ENCODE assay signal across 8 cellular contexts in genomic region chr19:677201-677600, GRCh38. TPM values are rescaled to one million over a fixed set of nuclear protein-coding genes. Genes with fewer than 3 reads are reported as not detected.
DNase-seq lines count a peak whose midpoint lies in the region; ATAC-seq, FAIRE-seq and TF ChIP-seq lines count a peak whose summit lies in the region.

No MANE protein-coding gene starts in this region.

- H3K27me3 ChIP-seq in K562 (ENCODE audit: control insufficient read depth in 2 of 2, insufficient read depth in 2 of 2, low read length in 2 of 2) = no peaks in the 10 kb centered on the region; a peak in 1 of 5 replicates
- H3K27me3 ChIP-seq in tibial artery = no peaks in the 10 kb centered on the region

- POLR2A ChIA-PET in K562 (lab: Yijun Ruan, JAX) = interaction anchor here (0.6 to 0.9 kb wide), 2 partner anchors 10 to 11 kb away, joined by 3 read pairs; no protein-coding TSS in a partner anchor

- intact Hi-C loops in K562 (cut with micrococcal nuclease) (no loop called here), tibial artery (cut with DNase I; ENCODE audit: low total_unique reads) (no loop called here)

- H3K4me1 ChIP-seq in K562 (replicated peaks in 1 of 2; ENCODE audit: control insufficient read depth in 2 of 2, insufficient read depth in 2 of 2, low read length in 2 of 2) = peaks cover 5 to 76% of the 10 kb centered on the region in 2 experiments
- peaks cover 12 to 51% (median 31%) of the 10 kb centered on the region in 4 donors for H3K4me1 ChIP-seq in tibial artery

- H4K20me1 ChIP-seq in K562 (replicated peaks; ENCODE audit: control insufficient read depth, insufficient read depth, low read length) = no peaks in the 10 kb centered on the region

- ATAC-seq in K562 = no peak
- no peak for ATAC-seq in activated CD4-positive, CD25-positive, alpha-beta regulatory T cell treated with anti-CD3 and anti-CD28 coated beads, Interleukin-2, amount 50 U/mL, for 24 hours
- no peak for ATAC-seq in HG03039 (IDR thresholded peaks at IDR 0.05; ENCODE audit: unreplicated experiment)

- no TSS peak for BruUV-seq in K562 (replicated peaks; lab: Mats Ljungman, UMichigan)

- no peaks in the 10 kb centered on the region for H3K36me3 ChIP-seq in K562 (ENCODE audit: control insufficient read depth, insufficient read depth, low read length)
- H3K36me3 ChIP-seq in tibial artery = peaks cover 0 to 5% (median 0%) of the 10 kb centered on the region in 3 donors

- peak; percentile 66 for FAIRE-seq in HTR-8/SVneo (lab: Jason Lieb, UNC)
- no peak for FAIRE-seq in K562 (lab: Jason Lieb, UNC)

- H3K9me3 ChIP-seq in K562 (replicated peaks; ENCODE audit: control insufficient read depth, insufficient read depth, low read depth, low read length) (no peaks in the 10 kb centered on the region), tibial artery (no peaks in the 10 kb centered on the region)

- TF ChIP-seq EP300 in K562 (IDR thresholded peaks at IDR 0.05; ENCODE audit: low read length) = no peak

- H2AFZ ChIP-seq in K562 (ENCODE audit: low read depth, low read length) = no peak overlapping the region

- H3K27ac ChIP-seq in K562 (ENCODE audit: extremely low read depth, low read depth, low read length) = no peak overlapping the region
- peak overlapping the region; percentile 83 to 97 for H3K27ac ChIP-seq in tibial artery

- TF ChIP-seq CTCF in K562 (IDR thresholded peaks at IDR 0.05 in 2 of 3, conservative IDR thresholded peaks at IDR 0.05 in 1 of 3; ENCODE audit: insufficient read depth in 2 of 3, low read depth in 1 of 3, low read length in 3 of 3) = no peak
- no peak for TF ChIP-seq CTCF in tibial artery (IDR thresholded peaks at IDR 0.05)

- H3K9me1 ChIP-seq in K562 (ENCODE audit: control insufficient read depth, insufficient read depth, low read length) = peaks cover 8% of the 10 kb centered on the region

- peak; percentile 85 for DNase-seq in HTR-8/SVneo (ENCODE audit: insufficient read length, low spot score)
- DNase-seq in K562 (ENCODE audit: extremely low read depth in 1 of 4, low spot score in 3 of 4) = no peak
- DNase-seq in kidney tubule cell (ENCODE audit: low spot score) = peak; percentile 95
- DNase-seq in tibial artery = peak; percentile 82 to 95
- DNase-seq in middle frontal gyrus (ENCODE audit: extremely low spot score, low spot score) = no peak
- DNase-seq in SK-N-DZ (ENCODE audit: low spot score) = no peak

- no peak for TF ChIP-seq RAD21 in K562 (CRISPR knock-in tag; conservative IDR thresholded peaks at IDR 0.05 in 1 of 2, IDR thresholded peaks at IDR 0.05 in 1 of 2)

- 52% methylated on average over 11 of the region's 15 CpGs for WGBS in K562 (ENCODE audit: insufficient coverage, low coverage, missing lambda C conversion rate)

- peaks cover 8% of the 10 kb centered on the region for H3K79me2 ChIP-seq in K562 (ENCODE audit: control insufficient read depth, insufficient read depth, low read length)

- no peak overlapping the region for H3K4me2 ChIP-seq in K562 (ENCODE audit: insufficient read depth, low read length)

- no peak overlapping the region; a peak in 1 of 4 replicates for H3K9ac ChIP-seq in K562 (ENCODE audit: insufficient read depth in 1 of 2, low read depth in 2 of 2, low read length in 2 of 2)

- CTCF ChIA-PET in K562 (lab: Yijun Ruan, JAX; ENCODE audit: low intra/inter-chr PET ratio) = no interaction called here

- in situ Hi-C loops in K562 (cut with MboI) = no loop called here

- no peak overlapping the region for H3K4me3 ChIP-seq in K562
- H3K4me3 ChIP-seq in tibial artery = peak overlapping the region; percentile 61 to 83

- TF ChIP-seq POLR2A in K562 (conservative IDR thresholded peaks at IDR 0.05) = no peak

RNA-seq across cellular contexts. Expression of gene FSTL3, which starts 1.0 kb away (rescaled TPM):
- 3.0 and 7.7 TPM in 2 replicates for total RNA-seq in K562 (2011; cell fraction: chromatin; rRNA removed; ENCODE audit: low replicate concordance)
- total RNA-seq in K562 (2011; cell fraction: nucleolus; rRNA removed) = 9.3 and 12.7 TPM in 2 replicates
- 5.3 and 7.4 TPM in 2 replicates for total RNA-seq in K562 (2011; cell fraction: nucleoplasm; rRNA removed)
- total RNA-seq in K562 (2014; rRNA removed) = 5.3 and 7.8 TPM in 2 replicates
- 1.3 and 2.0 TPM in 2 replicates for total RNA-seq in K562 (2014; rRNA removed; fragmentation: Illumina TruSeq; extraction: Trizol)
- total RNA-seq in K562 (2015; rRNA removed; fragmentation: Illumina TruSeq; extraction: Trizol) = 4.5 and 4.6 TPM in 2 replicates
- total RNA-seq in K562 (2021) = 5.7 and 6.6 TPM in 2 replicates
- polyA plus RNA-seq in K562 (2011; rRNA removed) = 3.9 and 5.2 TPM in 2 replicates
- 8.1 and 20.9 TPM in 2 replicates for polyA plus RNA-seq in K562 (2011; cell fraction: cytosol; rRNA removed)
- polyA plus RNA-seq in K562 (2011; cell fraction: nucleus; rRNA removed) = 26.1 and 42.9 TPM in 2 replicates
- polyA plus RNA-seq in K562 (2012) = 7.1 and 8.8 TPM in 2 replicates
- polyA plus RNA-seq in K562 (2014; fragmentation: Illumina TruSeq; extraction: Trizol) = 2.2 and 4.6 TPM in 2 replicates
- polyA plus RNA-seq in K562 (2014; fragmentation: Nextera tagmentation; extraction: Ambion mirVana) = under 1 TPM in 1 of 2 experiments, not detected in 1; 0.35 TPM
- polyA plus RNA-seq in K562 (2014; rRNA removed) = 6.8 and 8.0 TPM in 2 replicates
- polyA minus RNA-seq in K562 (2011; rRNA and poly(A)+ RNA removed) = 2.2 and 2.9 TPM in 2 replicates
- 5.1 and 7.8 TPM in 2 replicates for polyA minus RNA-seq in K562 (2011; cell fraction: cytosol; rRNA and poly(A)+ RNA removed)
- polyA minus RNA-seq in K562 (2011; cell fraction: nucleus; rRNA and poly(A)+ RNA removed) = 3.2 and 4.0 TPM in 2 replicates
- 13.8 and 27.0 TPM in 2 replicates for polyA plus RNA-seq in SK-N-DZ (2014; cell fraction: cytosol; rRNA removed)
- 23.3 and 25.4 TPM in 2 replicates for polyA plus RNA-seq in SK-N-DZ (2014; cell fraction: nucleus; rRNA removed)

RNA-seq across cellular contexts. Expression of gene RNF126, which starts 14.2 kb away (rescaled TPM):
- 35.2 and 104 TPM in 2 replicates for total RNA-seq in K562 (2011; cell fraction: chromatin; rRNA removed; ENCODE audit: low replicate concordance)
- 88.7 and 118 TPM in 2 replicates for total RNA-seq in K562 (2011; cell fraction: nucleolus; rRNA removed)
- 57.0 and 58.7 TPM in 2 replicates for total RNA-seq in K562 (2011; cell fraction: nucleoplasm; rRNA removed)
- total RNA-seq in K562 (2014; rRNA removed) = 101 and 128 TPM in 2 replicates
- 6.6 and 7.6 TPM in 2 replicates for total RNA-seq in K562 (2014; rRNA removed; fragmentation: Illumina TruSeq; extraction: Trizol)
- 26.2 and 31.8 TPM in 2 replicates for total RNA-seq in K562 (2015; rRNA removed; fragmentation: Illumina TruSeq; extraction: Trizol)
- total RNA-seq in K562 (2021) = 85.7 and 95.8 TPM in 2 replicates
- 6.5 and 12.3 TPM in 2 replicates for polyA plus RNA-seq in K562 (2011; rRNA removed)
- 22.5 and 58.3 TPM in 2 replicates for polyA plus RNA-seq in K562 (2011; cell fraction: cytosol; rRNA removed)
- 48.9 and 104 TPM in 2 replicates for polyA plus RNA-seq in K562 (2011; cell fraction: nucleus; rRNA removed)
- polyA plus RNA-seq in K562 (2012) = 65.9 and 76.9 TPM in 2 replicates
- 9.1 and 34.6 TPM in 2 replicates for polyA plus RNA-seq in K562 (2014; fragmentation: Illumina TruSeq; extraction: Trizol)
- polyA plus RNA-seq in K562 (2014; fragmentation: Nextera tagmentation; extraction: Ambion mirVana) = under 1 TPM; 0.27 to 0.36 TPM
- 79.0 and 87.6 TPM in 2 replicates for polyA plus RNA-seq in K562 (2014; rRNA removed)
- 1.7 and 4.6 TPM in 2 replicates for polyA minus RNA-seq in K562 (2011; rRNA and poly(A)+ RNA removed)
- 20.2 and 32.4 TPM in 2 replicates for polyA minus RNA-seq in K562 (2011; cell fraction: cytosol; rRNA and poly(A)+ RNA removed)
- 34.3 and 38.8 TPM in 2 replicates for polyA minus RNA-seq in K562 (2011; cell fraction: nucleus; rRNA and poly(A)+ RNA removed)
- polyA plus RNA-seq in SK-N-DZ (2014; cell fraction: cytosol; rRNA removed) = 60.8 and 67.6 TPM in 2 replicates
- 98.8 and 99.8 TPM in 2 replicates for polyA plus RNA-seq in SK-N-DZ (2014; cell fraction: nucleus; rRNA removed)

RNA-seq across cellular contexts. Expression of gene PRSS57, which starts 18.1 kb away (rescaled TPM):
- total RNA-seq in K562 (2011; cell fraction: chromatin; rRNA removed; ENCODE audit: low replicate concordance) = not detected in 2 replicates
- total RNA-seq in K562 (2011; cell fraction: nucleolus; rRNA removed) = 0.50 and 1.1 TPM in 2 replicates
- 0.37 TPM in 1 of 2 replicates, not detected in the other for total RNA-seq in K562 (2011; cell fraction: nucleoplasm; rRNA removed)
- 1.9 and 2.0 TPM in 2 replicates for total RNA-seq in K562 (2014; rRNA removed)
- not detected in 2 replicates for total RNA-seq in K562 (2014; rRNA removed; fragmentation: Illumina TruSeq; extraction: Trizol)
- total RNA-seq in K562 (2015; rRNA removed; fragmentation: Illumina TruSeq; extraction: Trizol) = 2.5 and 3.0 TPM in 2 replicates
- total RNA-seq in K562 (2021) = 1.0 and 2.0 TPM in 2 replicates
- 0.22 and 0.49 TPM in 2 replicates for polyA plus RNA-seq in K562 (2011; rRNA removed)
- 0.53 and 2.1 TPM in 2 replicates for polyA plus RNA-seq in K562 (2011; cell fraction: cytosol; rRNA removed)
- polyA plus RNA-seq in K562 (2011; cell fraction: nucleus; rRNA removed) = 0.34 and 0.37 TPM in 2 replicates
- 4.0 and 26.3 TPM in 2 replicates for polyA plus RNA-seq in K562 (2012)
- 0.86 TPM in 1 of 2 replicates, not detected in the other for polyA plus RNA-seq in K562 (2014; fragmentation: Illumina TruSeq; extraction: Trizol)
- under 1 TPM in 1 of 2 experiments, not detected in 1; 0.06 TPM for polyA plus RNA-seq in K562 (2014; fragmentation: Nextera tagmentation; extraction: Ambion mirVana)
- 1.5 TPM in 2 replicates for polyA plus RNA-seq in K562 (2014; rRNA removed)
- not detected in 2 replicates for polyA minus RNA-seq in K562 (2011; rRNA and poly(A)+ RNA removed)
- not detected in 2 replicates for polyA minus RNA-seq in K562 (2011; cell fraction: cytosol; rRNA and poly(A)+ RNA removed)
- not detected in 2 replicates for polyA minus RNA-seq in K562 (2011; cell fraction: nucleus; rRNA and poly(A)+ RNA removed)
- not detected in 2 replicates for polyA plus RNA-seq in SK-N-DZ (2014; cell fraction: cytosol; rRNA removed)
- polyA plus RNA-seq in SK-N-DZ (2014; cell fraction: nucleus; rRNA removed) = not detected in 2 replicates

RNA-seq across cellular contexts. Expression of gene PALM, which starts 31.5 kb away (rescaled TPM):
- total RNA-seq in K562 (2011; cell fraction: chromatin; rRNA removed; ENCODE audit: low replicate concordance) = 4.4 and 8.7 TPM in 2 replicates
- total RNA-seq in K562 (2011; cell fraction: nucleolus; rRNA removed) = 4.2 and 5.2 TPM in 2 replicates
- 2.3 and 6.4 TPM in 2 replicates for total RNA-seq in K562 (2011; cell fraction: nucleoplasm; rRNA removed)
- total RNA-seq in K562 (2014; rRNA removed) (2.6 and 3.3 TPM in 2 replicates), K562 (2014; rRNA removed; fragmentation: Illumina TruSeq; extraction: Trizol) (0.51 and 0.73 TPM in 2 replicates), K562 (2015; rRNA removed; fragmentation: Illumina TruSeq; extraction: Trizol) (1.6 and 1.8 TPM in 2 replicates), K562 (2021) (6.6 and 6.9 TPM in 2 replicates)
- polyA plus RNA-seq in K562 (2011; rRNA removed) (2.4 and 2.8 TPM in 2 replicates), K562 (2014; fragmentation: Illumina TruSeq; extraction: Trizol) (1.7 and 3.0 TPM in 2 replicates), K562 (2014; fragmentation: Nextera tagmentation; extraction: Ambion mirVana) (under 1 TPM; 0.04 to 0.08 TPM), K562 (2014; rRNA removed) (2.1 and 3.3 TPM in 2 replicates)
- 2.4 and 5.7 TPM in 2 replicates for polyA plus RNA-seq in K562 (2011; cell fraction: cytosol; rRNA removed)
- polyA plus RNA-seq in K562 (2011; cell fraction: nucleus; rRNA removed) = 2.8 and 5.3 TPM in 2 replicates
- 3.7 and 10.5 TPM in 2 replicates for polyA plus RNA-seq in K562 (2012)
- polyA minus RNA-seq in K562 (2011; rRNA and poly(A)+ RNA removed) = 0.45 and 1.0 TPM in 2 replicates
- 8.5 and 10.1 TPM in 2 replicates for polyA minus RNA-seq in K562 (2011; cell fraction: cytosol; rRNA and poly(A)+ RNA removed)
- 1.3 and 2.2 TPM in 2 replicates for polyA minus RNA-seq in K562 (2011; cell fraction: nucleus; rRNA and poly(A)+ RNA removed)
- polyA plus RNA-seq in SK-N-DZ (2014; cell fraction: cytosol; rRNA removed) = 55.2 and 83.8 TPM in 2 replicates
- polyA plus RNA-seq in SK-N-DZ (2014; cell fraction: nucleus; rRNA removed) = 56.4 and 66.9 TPM in 2 replicates

RNA-seq across cellular contexts. Expression of gene FGF22, which starts 37.5 kb away (rescaled TPM):
- total RNA-seq in K562 (2011; cell fraction: chromatin; rRNA removed; ENCODE audit: low replicate concordance) = 2.3 and 4.6 TPM in 2 replicates
- total RNA-seq in K562 (2011; cell fraction: nucleolus; rRNA removed) = 3.2 and 3.7 TPM in 2 replicates
- 2.6 and 4.0 TPM in 2 replicates for total RNA-seq in K562 (2011; cell fraction: nucleoplasm; rRNA removed)
- total RNA-seq in K562 (2014; rRNA removed) (0.49 and 1.7 TPM in 2 replicates), K562 (2014; rRNA removed; fragmentation: Illumina TruSeq; extraction: Trizol) (not detected in 2 replicates), K562 (2015; rRNA removed; fragmentation: Illumina TruSeq; extraction: Trizol) (0.25 TPM in 1 of 2 replicates, not detected in the other), K562 (2021) (0.58 and 0.86 TPM in 2 replicates)
- polyA plus RNA-seq in K562 (2011; rRNA removed) (0.14 and 0.24 TPM in 2 replicates), K562 (2014; fragmentation: Illumina TruSeq; extraction: Trizol) (0.14 TPM in 1 of 2 replicates, not detected in the other), K562 (2014; fragmentation: Nextera tagmentation; extraction: Ambion mirVana) (not detected), K562 (2014; rRNA removed) (1.6 and 2.2 TPM in 2 replicates)
- 0.18 and 0.34 TPM in 2 replicates for polyA plus RNA-seq in K562 (2011; cell fraction: cytosol; rRNA removed)
- polyA plus RNA-seq in K562 (2011; cell fraction: nucleus; rRNA removed) = 1.5 and 3.3 TPM in 2 replicates
- 0.60 and 0.89 TPM in 2 replicates for polyA plus RNA-seq in K562 (2012)
- not detected in 2 replicates for polyA minus RNA-seq in K562 (2011; rRNA and poly(A)+ RNA removed)
- not detected in 2 replicates for polyA minus RNA-seq in K562 (2011; cell fraction: cytosol; rRNA and poly(A)+ RNA removed)
- polyA minus RNA-seq in K562 (2011; cell fraction: nucleus; rRNA and poly(A)+ RNA removed) = 0.33 and 0.40 TPM in 2 replicates
- polyA plus RNA-seq in SK-N-DZ (2014; cell fraction: cytosol; rRNA removed) = 1.8 TPM in 1 of 2 replicates, not detected in the other
- polyA plus RNA-seq in SK-N-DZ (2014; cell fraction: nucleus; rRNA removed) = 1.5 and 3.3 TPM in 2 replicates

Comparison
In these comparisons a context has a peak if more than half of its experiments do, and no peak if none do; other contexts are left out.
1. DNase-seq: peak in HTR-8/SVneo (single experiment), kidney tubule cell (single experiment) and tibial artery (2 of 2); none in K562 (0 of 4), middle frontal gyrus (single experiment) and SK-N-DZ (single experiment).